Comparison of ENCODE assay signal across 8 cellular contexts in the genomic region with DNA sequence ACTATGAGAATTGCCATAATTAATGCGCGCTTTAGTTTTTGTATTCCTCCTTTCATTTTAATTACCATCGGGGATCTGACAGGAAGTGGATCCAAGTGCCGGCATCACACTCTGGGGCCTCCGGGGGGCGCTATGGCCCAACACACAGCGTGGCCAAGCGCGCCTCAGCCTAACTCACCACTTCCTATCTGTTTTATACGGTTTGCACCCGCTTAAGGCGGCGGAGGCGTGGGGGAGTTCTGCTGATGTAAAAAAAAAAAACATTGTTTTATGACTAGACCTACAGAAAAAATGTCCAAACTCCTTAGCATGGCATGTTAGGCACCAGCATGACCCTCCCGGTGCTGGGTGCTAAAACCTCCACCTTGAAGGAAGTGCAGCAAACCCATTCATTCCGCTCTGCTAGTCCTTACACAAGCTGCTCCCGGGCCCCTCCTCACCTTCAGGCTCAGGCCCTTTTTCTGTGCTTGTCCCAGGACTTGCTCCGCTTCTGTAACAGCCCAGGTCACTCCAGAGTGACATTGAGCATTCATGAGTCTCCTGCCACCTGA. TPM values are rescaled to one million over a fixed set of nuclear protein-coding genes. Genes with fewer than 3 reads are reported as not detected.
DNase-seq lines count a peak whose midpoint lies in the region; ATAC-seq and TF ChIP-seq lines count a peak whose summit lies in the region.

No MANE protein-coding gene starts in this region.

- peak overlapping the region; percentile 57 for H3K4me2 ChIP-seq in MM.1S (ENCODE audit: low read depth, low read length)

- H4K20me1 ChIP-seq in MM.1S (ENCODE audit: insufficient read depth, low read length), result no peaks in the 10 kb centered on the region

- TF ChIP-seq CTCF in MM.1S (IDR thresholded peaks at IDR 0.05; ENCODE audit: low read length) (peak; percentile 71), chondrocyte (IDR thresholded peaks at IDR 0.05) (peak; percentile 81)

- ATAC-seq in memory B cell (ENCODE audit: low read depth), result peak; percentile 54
- ATAC-seq in GM21360 (IDR thresholded peaks at IDR 0.05; ENCODE audit: unreplicated experiment), result no peak

- no peaks in the 10 kb centered on the region for H3K9me2 ChIP-seq in MM.1S (replicated peaks; ENCODE audit: insufficient read depth, low read length)

- H3K27me3 Mint-ChIP-seq in chondrocyte (ENCODE audit: low read depth) (peaks cover 38% of the 10 kb centered on the region), memory B cell (peaks cover 18% of the 10 kb centered on the region)

- H3K9me3 ChIP-seq in MM.1S (replicated peaks; ENCODE audit: insufficient read depth, low read length), result no peaks in the 10 kb centered on the region

- H3K4me3 Mint-ChIP-seq in chondrocyte (ENCODE audit: unreplicated experiment) (no peak overlapping the region), memory B cell (no peak overlapping the region)

- no peak overlapping the region for H3K9ac ChIP-seq in MM.1S (ENCODE audit: low read length)

- H3K36me3 Mint-ChIP-seq in chondrocyte (ENCODE audit: low read depth) (no peaks in the 10 kb centered on the region), memory B cell (no peaks in the 10 kb centered on the region)

- no peaks in the 10 kb centered on the region; the same call in 1 of the 2 replicates for H3K4me1 ChIP-seq in MM.1S (ENCODE audit: low read length)

- H3K4me1 Mint-ChIP-seq in chondrocyte (ENCODE audit: low read depth), result peaks cover 6% of the 10 kb centered on the region
- H3K4me1 Mint-ChIP-seq in memory B cell, result peaks cover 20% of the 10 kb centered on the region

- H3K27me3 ChIP-seq in MM.1S (replicated peaks; ENCODE audit: insufficient read depth, low read length), result peaks cover 10% of the 10 kb centered on the region

- peak overlapping the region; percentile 62 for H2AFZ ChIP-seq in MM.1S (ENCODE audit: low read length)

- peak; percentile 82 for DNase-seq in Daoy (ENCODE audit: low read depth)
- peak; percentile 56 for DNase-seq in MM.1S
- peak; percentile 60 to 61 for DNase-seq in activated CD4-positive, alpha-beta T cell treated with anti-CD3 and anti-CD28 coated beads for 24 hours (ENCODE audit: low read depth in 2 of 2)
- peak; percentile 68 for DNase-seq in chondrocyte (ENCODE audit: low spot score)
- no peak for DNase-seq in memory B cell (ENCODE audit: low spot score in 2 of 2)
- DNase-seq in stimulated activated CD8-positive, alpha-beta memory T cell treated with anti-CD3 and anti-CD28 coated beads, Interleukin-7, amount 100 ng/mL, for 1 hour (ENCODE audit: low read depth in 2 of 2), result peak; percentile 47 to 61
- no peak for DNase-seq in DMS79 (lab: John Stamatoyannopoulos, UW)

- no peaks in the 10 kb centered on the region for H3K36me3 ChIP-seq in MM.1S (replicated peaks; ENCODE audit: insufficient read depth, low read length)

- H3K9me3 Mint-ChIP-seq in chondrocyte (ENCODE audit: low read depth) (no peaks in the 10 kb centered on the region), memory B cell (no peaks in the 10 kb centered on the region)

- H3K79me2 ChIP-seq in MM.1S (ENCODE audit: low read length), result no peaks in the 10 kb centered on the region

- H3K4me3 ChIP-seq in MM.1S (ENCODE audit: low read length), result peak overlapping the region; percentile 39; the same call in 1 of the 2 replicates

- H3K27ac Mint-ChIP-seq in chondrocyte (ENCODE audit: unreplicated experiment) (no peak overlapping the region), memory B cell (no peak overlapping the region)

- H3K27ac ChIP-seq in MM.1S (ENCODE audit: low read length), result no peak overlapping the region

- H3F3A ChIP-seq in MM.1S (ENCODE audit: insufficient read depth, low read length), result peaks cover 7% of the 10 kb centered on the region; the same call in 1 of the 2 replicates

RNA-seq across cellular contexts. Expression of a gene that starts 4.5 kb away (rescaled TPM):
- total RNA-seq in Daoy (2014; rRNA removed; shearing (Covaris generic)), result 0.12 and 0.40 TPM in 2 replicates
- 8.0 to 15.2 TPM (median 11.4 TPM) in 3 replicates for total RNA-seq in chondrocyte

RNA-seq across cellular contexts. Expression of a gene that starts 24.1 kb away (rescaled TPM):
- 181 and 228 TPM in 2 replicates for total RNA-seq in Daoy (2014; rRNA removed; shearing (Covaris generic))
- total RNA-seq in chondrocyte, result 56.5 to 65.9 TPM (median 57.1 TPM) in 3 replicates

RNA-seq across cellular contexts. Expression of a gene that starts 35.7 kb away (rescaled TPM):
- total RNA-seq in Daoy (2014; rRNA removed; shearing (Covaris generic)), result 340 and 360 TPM in 2 replicates
- 103 to 166 TPM (median 118 TPM) in 3 replicates for total RNA-seq in chondrocyte

Comparison
In these comparisons a context has a peak if more than half of its experiments do, and no peak if none do; other contexts are left out.
1. DNase-seq: peak in Daoy (single experiment), MM.1S (single experiment), activated CD4-positive, alpha-beta T cell treated with anti-CD3 and anti-CD28 coated beads for 24 hours (2 of 2), chondrocyte (single experiment) and stimulated activated CD8-positive, alpha-beta memory T cell treated with anti-CD3 and anti-CD28 coated beads, Interleukin-7, amount 100 ng/mL, for 1 hour (2 of 2); none in memory B cell (0 of 2) and DMS79 (single experiment).